Comparison of ENCODE assay signal across 1 cellular context in the genomic region with DNA sequence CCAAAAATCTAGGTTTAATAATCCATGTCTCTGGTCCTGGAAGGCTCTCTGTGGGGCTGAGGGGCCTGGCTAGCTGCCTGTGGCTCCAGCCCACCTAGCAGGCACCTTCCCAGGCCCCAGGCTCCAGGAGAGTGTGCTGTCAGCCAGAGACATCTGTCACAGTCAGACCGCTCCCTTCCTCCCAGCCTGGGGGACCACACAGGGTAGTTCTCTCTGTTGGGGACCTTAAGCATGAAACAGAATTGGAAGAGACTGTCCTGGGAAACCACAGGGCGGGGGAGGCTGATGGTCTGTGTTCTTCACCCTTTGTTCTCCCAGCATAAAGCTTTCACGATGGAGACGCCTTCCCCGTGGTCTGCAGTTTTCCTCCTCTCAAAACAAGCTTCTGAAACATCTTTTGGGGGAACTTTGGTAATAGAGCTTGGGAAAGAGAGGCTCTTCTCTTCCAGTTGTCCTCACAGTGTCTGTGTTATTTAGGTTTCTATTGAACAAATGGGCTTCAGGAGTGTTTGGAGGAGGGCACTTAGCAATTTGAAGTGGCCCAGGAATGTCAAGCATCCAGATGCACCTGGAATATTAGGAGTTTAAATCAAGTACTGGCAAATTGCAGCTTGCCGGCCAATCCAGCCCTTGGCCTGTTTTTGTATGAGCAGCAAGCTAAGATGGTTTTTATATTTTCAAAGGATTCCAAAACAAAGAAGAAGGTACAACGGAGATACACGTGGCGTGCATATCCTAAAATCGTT.
TF ChIP-seq lines count a peak whose summit lies in the region.

No MANE protein-coding gene starts in this region.

TF ChIP-seq in WTC11, 78 proteins besides CTCF, POLR2A, EP300 and RAD21 (continued from another document):
- TF ChIP-seq, protein P1, sequence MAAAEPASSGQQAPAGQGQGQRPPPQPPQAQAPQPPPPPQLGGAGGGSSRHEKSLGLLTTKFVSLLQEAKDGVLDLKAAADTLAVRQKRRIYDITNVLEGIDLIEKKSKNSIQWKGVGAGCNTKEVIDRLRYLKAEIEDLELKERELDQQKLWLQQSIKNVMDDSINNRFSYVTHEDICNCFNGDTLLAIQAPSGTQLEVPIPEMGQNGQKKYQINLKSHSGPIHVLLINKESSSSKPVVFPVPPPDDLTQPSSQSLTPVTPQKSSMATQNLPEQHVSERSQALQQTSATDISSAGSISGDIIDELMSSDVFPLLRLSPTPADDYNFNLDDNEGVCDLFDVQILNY (CRISPR knock-in tag; IDR thresholded peaks at IDR 0.05): no peak
- TF ChIP-seq ATF1 (CRISPR knock-in tag; IDR thresholded peaks at IDR 0.05): no peak
- TF ChIP-seq, protein P2, sequence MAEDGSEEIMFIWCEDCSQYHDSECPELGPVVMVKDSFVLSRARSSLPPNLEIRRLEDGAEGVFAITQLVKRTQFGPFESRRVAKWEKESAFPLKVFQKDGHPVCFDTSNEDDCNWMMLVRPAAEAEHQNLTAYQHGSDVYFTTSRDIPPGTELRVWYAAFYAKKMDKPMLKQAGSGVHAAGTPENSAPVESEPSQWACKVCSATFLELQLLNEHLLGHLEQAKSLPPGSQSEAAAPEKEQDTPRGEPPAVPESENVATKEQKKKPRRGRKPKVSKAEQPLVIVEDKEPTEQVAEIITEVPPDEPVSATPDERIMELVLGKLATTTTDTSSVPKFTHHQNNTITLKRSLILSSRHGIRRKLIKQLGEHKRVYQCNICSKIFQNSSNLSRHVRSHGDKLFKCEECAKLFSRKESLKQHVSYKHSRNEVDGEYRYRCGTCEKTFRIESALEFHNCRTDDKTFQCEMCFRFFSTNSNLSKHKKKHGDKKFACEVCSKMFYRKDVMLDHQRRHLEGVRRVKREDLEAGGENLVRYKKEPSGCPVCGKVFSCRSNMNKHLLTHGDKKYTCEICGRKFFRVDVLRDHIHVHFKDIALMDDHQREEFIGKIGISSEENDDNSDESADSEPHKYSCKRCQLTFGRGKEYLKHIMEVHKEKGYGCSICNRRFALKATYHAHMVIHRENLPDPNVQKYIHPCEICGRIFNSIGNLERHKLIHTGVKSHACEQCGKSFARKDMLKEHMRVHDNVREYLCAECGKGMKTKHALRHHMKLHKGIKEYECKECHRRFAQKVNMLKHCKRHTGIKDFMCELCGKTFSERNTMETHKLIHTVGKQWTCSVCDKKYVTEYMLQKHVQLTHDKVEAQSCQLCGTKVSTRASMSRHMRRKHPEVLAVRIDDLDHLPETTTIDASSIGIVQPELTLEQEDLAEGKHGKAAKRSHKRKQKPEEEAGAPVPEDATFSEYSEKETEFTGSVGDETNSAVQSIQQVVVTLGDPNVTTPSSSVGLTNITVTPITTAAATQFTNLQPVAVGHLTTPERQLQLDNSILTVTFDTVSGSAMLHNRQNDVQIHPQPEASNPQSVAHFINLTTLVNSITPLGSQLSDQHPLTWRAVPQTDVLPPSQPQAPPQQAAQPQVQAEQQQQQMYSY (CRISPR knock-in tag; IDR thresholded peaks at IDR 0.05): no peak
- no peak for TF ChIP-seq KAT7 (CRISPR knock-in tag; IDR thresholded peaks at IDR 0.05; ENCODE audit: borderline replicate concordance)
